In genomic region chr17:81204578-81204977, GRCh38 we compare ENCODE assay signal across 1 cellular context.
TF ChIP-seq lines count a peak whose summit lies in the region.

No MANE protein-coding gene starts in this region.

TF ChIP-seq in K562, 482 proteins besides CTCF, POLR2A, EP300 and RAD21:
- TF ChIP-seq NFYB (IDR thresholded peaks at IDR 0.05; ENCODE audit: extremely low read depth, insufficient read length) = no peak
- TF ChIP-seq POLR2G (IDR thresholded peaks at IDR 0.05; ENCODE audit: low read depth, low read length) = 0 out of 2 replicates have a peak, but pooled peaks have one; percentile 4
TF ChIP-seq in K562: peak in this region for 1.
